Comparison of ENCODE assay signal across 20 cellular contexts in the genomic region with DNA sequence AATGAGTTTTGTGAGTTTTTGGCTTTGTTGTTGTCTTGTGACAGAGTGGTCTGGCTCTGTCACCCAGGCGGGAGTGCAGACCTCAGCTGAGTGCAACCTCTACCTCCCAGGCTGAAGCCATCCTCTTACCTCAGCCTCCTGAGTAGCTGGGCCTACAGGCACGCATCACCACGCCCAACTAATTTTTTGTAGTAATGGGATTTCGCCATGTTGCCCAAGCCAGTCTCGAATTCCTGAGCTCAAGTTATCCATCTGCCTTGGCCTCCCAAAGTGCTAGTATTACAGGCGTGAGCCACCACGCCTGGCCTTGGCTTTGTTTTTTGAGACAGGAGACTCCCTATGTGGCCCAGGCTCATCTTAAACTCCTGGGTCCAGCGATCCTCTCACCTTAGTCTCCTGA. TPM values are rescaled to one million over a fixed set of nuclear protein-coding genes. Genes with fewer than 3 reads are reported as not detected.
DNase-seq lines count a peak whose midpoint lies in the region; ATAC-seq, FAIRE-seq and TF ChIP-seq lines count a peak whose summit lies in the region.
"Had no signal": no experiment of that assay in that cellular context is flagged by ENCODE, and none has a peak within 500 bp of the region (broad histone marks: within the 10 kb centered on the region; RNA-seq: fewer than 3 reads in every experiment).

No MANE protein-coding gene starts in this region.

- H2AFZ ChIP-seq in HepG2 (ENCODE audit: low read length): no peak overlapping the region
- H2AFZ ChIP-seq: GM23338 had no signal

- no peak overlapping the region for H3K9ac ChIP-seq in HepG2 (ENCODE audit: insufficient read depth, low read depth, low read length)
- H3K9ac ChIP-seq: KMS-11 had no signal

- TF ChIP-seq EP300 in HepG2 (IDR thresholded peaks at IDR 0.05; ENCODE audit: low read depth in 2 of 2, low read length in 2 of 2) (no peak), HepG2 (CRISPR knock-in tag; IDR thresholded peaks at IDR 0.05; ENCODE audit: borderline replicate concordance) (no peak)

- no peaks in the 10 kb centered on the region for H3K4me1 Mint-ChIP-seq in WTC11
- H3K4me1 Mint-ChIP-seq: GM23338 had no signal

- FAIRE-seq in HepG2 (lab: Jason Lieb, UNC): no peak
- FAIRE-seq: D721Med, G401.6, GM12892, GM18507 had no signal

- H3K27me3 ChIP-seq in HepG2 (ENCODE audit: control insufficient read depth in 1 of 2, insufficient read depth in 2 of 2, low read length in 2 of 2): no peaks in the 10 kb centered on the region
- no peaks in the 10 kb centered on the region for H3K27me3 ChIP-seq in right lobe of liver
- no peaks in the 10 kb centered on the region for H3K27me3 ChIP-seq in neutrophil
- H3K27me3 ChIP-seq: BE2C had no signal

- H3K27ac Mint-ChIP-seq in WTC11: peak overlapping the region; percentile 24; the same call in 1 of the 2 replicates
- H3K27ac Mint-ChIP-seq: CD4-positive, CD25-positive, alpha-beta regulatory T cell; GM23338 had no signal

- peak; percentile 17; the same call in 1 of the 3 replicates for ATAC-seq in HepG2
- no peak for ATAC-seq in right lobe of liver
- no peak for ATAC-seq in WTC11
- ATAC-seq: GM23338 had no signal

- H3K27me3 Mint-ChIP-seq in WTC11 (ENCODE audit: low read depth): no peaks in the 10 kb centered on the region
- H3K27me3 Mint-ChIP-seq: CD4-positive, CD25-positive, alpha-beta regulatory T cell; CD8-positive, alpha-beta memory T cell had no signal

- no peak for TF ChIP-seq RAD21 in HepG2 (CRISPR knock-in tag; IDR thresholded peaks at IDR 0.05)

- CTCF ChIA-PET in HepG2 (lab: Yijun Ruan, JAX; ENCODE audit: low intra/inter-chr PET ratio, low total read pairs) (no interaction called here), WTC11 (lab: Charles Lee) (interaction anchor here (0.6 kb wide), 1 partner anchor 12 kb away, joined by 5 read pairs; no protein-coding TSS in a partner anchor)

- no peak overlapping the region for H3K4me3 Mint-ChIP-seq in WTC11
- H3K4me3 Mint-ChIP-seq: CD4-positive, CD25-positive, alpha-beta regulatory T cell; CD8-positive, alpha-beta memory T cell; GM23338 had no signal

- H3K9me3 Mint-ChIP-seq in WTC11: no peaks in the 10 kb centered on the region
- H3K9me3 Mint-ChIP-seq: CD4-positive, CD25-positive, alpha-beta regulatory T cell; CD8-positive, alpha-beta memory T cell; GM23338 had no signal

- H3K36me3 Mint-ChIP-seq in WTC11: peaks cover 11% of the 10 kb centered on the region

- H3K36me3 ChIP-seq in HepG2 (replicated peaks in 1 of 2; ENCODE audit: control insufficient read depth in 1 of 2, insufficient read depth in 2 of 2, low read length in 2 of 2) (peaks cover 11 to 20% of the 10 kb centered on the region in 2 experiments; a peak in 4 of 5 replicates), right lobe of liver (peaks cover 0 to 10% (median 8%) of the 10 kb centered on the region in 4 donors), neutrophil (peaks cover 37% of the 10 kb centered on the region)
- H3K36me3 ChIP-seq: BE2C had no signal

- POLR2A ChIA-PET in HepG2 (lab: Yijun Ruan, JAX) (interaction anchor here (1.5 kb wide), 2 partner anchors 13 to 69 kb away, joined by 3 to 4 read pairs; no protein-coding TSS in a partner anchor), WTC11 (lab: Charles Lee) (no interaction called here)

- TF ChIP-seq CTCF in HepG2 (CRISPR knock-in tag; IDR thresholded peaks at IDR 0.05) (no peak), right lobe of liver (IDR thresholded peaks at IDR 0.05) (no peak), WTC11 (IDR thresholded peaks at IDR 0.05) (no peak), neutrophil (IDR thresholded peaks at IDR 0.05) (no peak)

- H3K4me3 ChIP-seq in HepG2 (replicated peaks in 1 of 3; ENCODE audit: insufficient read depth in 1 of 3, low read depth in 2 of 3, low read length in 3 of 3) (no peak overlapping the region), right lobe of liver (no peak overlapping the region), neutrophil (ENCODE audit: low read depth in 1 of 2, low read length in 1 of 2) (no peak overlapping the region)
- H3K4me3 ChIP-seq: GM23338 had no signal

- peaks cover 58% of the 10 kb centered on the region for H3K79me2 ChIP-seq in HepG2 (ENCODE audit: insufficient read depth, low read length)

- intact Hi-C loops in HepG2 (cut with micrococcal nuclease; ENCODE audit: unreplicated experiment): no loop called here
- intact Hi-C loops in right lobe of liver (cut with DNase I): loop anchor here in 1 of 2 donors (10.0 kb wide), 1 partner anchor 76 kb away; no protein-coding TSS in a partner anchor

- no peaks in the 10 kb centered on the region for H3K9me3 ChIP-seq in HepG2 (ENCODE audit: low read length)
- H3K9me3 ChIP-seq in right lobe of liver: no peaks in the 10 kb centered on the region
- no peaks in the 10 kb centered on the region for H3K9me3 ChIP-seq in neutrophil
- H3K9me3 ChIP-seq: BE2C had no signal

- no TSS peak for BruUV-seq in HepG2 (replicated peaks; lab: Mats Ljungman, UMichigan)

- H3K4me1 ChIP-seq in HepG2 (ENCODE audit: insufficient read depth, low read length) (peaks cover 9% of the 10 kb centered on the region), right lobe of liver (peaks cover 0 to 15% (median 3%) of the 10 kb centered on the region in 4 donors), neutrophil (ENCODE audit: control insufficient read depth in 1 of 2, insufficient read depth in 1 of 2, low read depth in 1 of 2, low read length in 1 of 2) (no peaks in the 10 kb centered on the region)
- H3K4me1 ChIP-seq: BE2C had no signal

- TF ChIP-seq POLR2A in HepG2 (IDR thresholded peaks at IDR 0.05; ENCODE audit: insufficient read depth in 1 of 2, low read depth in 2 of 2, low read length in 2 of 2) (no peak), right lobe of liver (IDR thresholded peaks at IDR 0.05) (no peak)

- 95% methylated on average over 8 of the region's 8 CpGs for WGBS in HepG2 (ENCODE audit: low lambda C conversion rate)
- WGBS in right lobe of liver (ENCODE audit: insufficient coverage, low coverage, low lambda C conversion rate, missing lambda C conversion rate): 94% methylated on average over 6 of the region's 8 CpGs

- in situ Hi-C loops in HepG2 (cut with HindIII; ENCODE audit: extremely low pct_ligation_motif_present, low pct_unique_long_range_greater_than_20kb): no loop called here

- peaks cover 4% of the 10 kb centered on the region; the same call in 1 of the 2 replicates for H4K20me1 ChIP-seq in HepG2 (ENCODE audit: insufficient read depth, low read length)

- DNase-seq in HepG2 (ENCODE audit: low spot score): no peak
- DNase-seq in right lobe of liver: no peak
- DNase-seq in WTC11 (ENCODE audit: low spot score): no peak
- no peak for DNase-seq in NCI-H2029 (lab: John Stamatoyannopoulos, UW)
- DNase-seq in NCI-H345 treated with DMSO at 0.1 percent for 48 hours (lab: John Stamatoyannopoulos, UW; ENCODE audit: unreplicated experiment): no peak
- no peak for DNase-seq in NCI-H1436 (lab: John Stamatoyannopoulos, UW)
- DNase-seq: BE2C; C1 segment of cervical spinal cord; CD4-positive, CD25-positive, alpha-beta regulatory T cell; CD8-positive, alpha-beta memory T cell; COR-L47; H7 had no signal

- H3K27ac ChIP-seq in HepG2 (ENCODE audit: extremely low read length, insufficient read depth, low read length) (no peak overlapping the region), right lobe of liver (no peak overlapping the region), neutrophil (peak overlapping the region; percentile 7)
- H3K27ac ChIP-seq: 22Rv1, KMS-11 had no signal

- no peak overlapping the region for H3K4me2 ChIP-seq in HepG2 (ENCODE audit: low read depth, low read length)
- H3K4me2 ChIP-seq: GM23338, KMS-11 had no signal

RNA-seq across cellular contexts. Expression of gene CRK, which starts 15.1 kb away (rescaled TPM):
- 54.2 and 66.2 TPM in 2 replicates for total RNA-seq in HepG2 (2016; rRNA removed; fragmentation: Illumina TruSeq; extraction: Trizol)
- 6.4 and 7.7 TPM in 2 replicates for total RNA-seq in HepG2 (2016; cell fraction: cytosol; rRNA removed; fragmentation: Illumina TruSeq; extraction: Trizol; ENCODE audit: low read depth)
- 55.2 and 65.5 TPM in 2 replicates for total RNA-seq in HepG2 (2016; cell fraction: insoluble cytoplasmic fraction; rRNA removed; fragmentation: Illumina TruSeq; extraction: Trizol)
- total RNA-seq in HepG2 (2016; cell fraction: membrane; rRNA removed; fragmentation: Illumina TruSeq; extraction: Trizol): 35.0 and 35.8 TPM in 2 replicates
- 21.6 and 23.7 TPM in 2 replicates for total RNA-seq in HepG2 (2016; cell fraction: nucleus; rRNA removed; fragmentation: Illumina TruSeq; extraction: Trizol)
- 42.3 and 47.4 TPM in 2 replicates for polyA plus RNA-seq in HepG2 (2011; rRNA removed)
- 32.4 and 45.6 TPM in 2 replicates for polyA plus RNA-seq in HepG2 (2011; cell fraction: cytosol; rRNA removed)
- 7.9 and 11.0 TPM in 2 replicates for polyA plus RNA-seq in HepG2 (2011; cell fraction: nucleus; rRNA removed)
- polyA plus RNA-seq in HepG2 (2012): 27.3 and 28.9 TPM in 2 replicates
- 3.5 and 3.6 TPM in 2 replicates for polyA plus RNA-seq in HepG2 (2016; cell fraction: cytosol; fragmentation: Illumina TruSeq; extraction: Trizol; ENCODE audit: low read depth)
- 56.6 and 59.0 TPM in 2 replicates for polyA plus RNA-seq in HepG2 (2016; cell fraction: insoluble cytoplasmic fraction; fragmentation: Illumina TruSeq; extraction: Trizol; ENCODE audit: low read depth)
- polyA plus RNA-seq in HepG2 (2016; cell fraction: membrane; fragmentation: Illumina TruSeq; extraction: Trizol; ENCODE audit: low read depth): 19.4 and 19.8 TPM in 2 replicates
- 30.2 and 30.5 TPM in 2 replicates for polyA plus RNA-seq in HepG2 (2016; cell fraction: nucleus; fragmentation: Illumina TruSeq; extraction: Trizol; ENCODE audit: insufficient read depth, low read depth)
- 31.9 and 49.0 TPM in 2 replicates for polyA minus RNA-seq in HepG2 (2011; rRNA and poly(A)+ RNA removed; ENCODE audit: low replicate concordance)
- polyA minus RNA-seq in HepG2 (2011; cell fraction: cytosol; rRNA and poly(A)+ RNA removed): 31.0 and 34.3 TPM in 2 replicates
- 13.8 and 19.4 TPM in 2 replicates for polyA minus RNA-seq in HepG2 (2011; cell fraction: nucleus; rRNA and poly(A)+ RNA removed)
- total RNA-seq in right lobe of liver: 10 to 100 TPM; 33.9 to 58.6 (median 47.6) TPM
- total RNA-seq in WTC11 (2021): 43.6 to 45.2 TPM (median 43.7 TPM) in 3 replicates

RNA-seq across cellular contexts. Expression of gene YWHAE, which starts 40.9 kb away (rescaled TPM):
- total RNA-seq in HepG2 (2016; rRNA removed; fragmentation: Illumina TruSeq; extraction: Trizol) (256 and 504 TPM in 2 replicates), right lobe of liver (100 to 1,000 TPM; 167 to 446 (median 217) TPM), WTC11 (2021) (1,033 to 1,180 TPM (median 1,148 TPM) in 3 replicates)
- total RNA-seq in HepG2 (2016; cell fraction: cytosol; rRNA removed; fragmentation: Illumina TruSeq; extraction: Trizol; ENCODE audit: low read depth): 47.1 and 52.6 TPM in 2 replicates
- 277 and 538 TPM in 2 replicates for total RNA-seq in HepG2 (2016; cell fraction: insoluble cytoplasmic fraction; rRNA removed; fragmentation: Illumina TruSeq; extraction: Trizol)
- total RNA-seq in HepG2 (2016; cell fraction: membrane; rRNA removed; fragmentation: Illumina TruSeq; extraction: Trizol): 139 and 150 TPM in 2 replicates
- total RNA-seq in HepG2 (2016; cell fraction: nucleus; rRNA removed; fragmentation: Illumina TruSeq; extraction: Trizol): 149 and 165 TPM in 2 replicates
- polyA plus RNA-seq in HepG2 (2011; rRNA removed): 249 and 335 TPM in 2 replicates
- polyA plus RNA-seq in HepG2 (2011; cell fraction: cytosol; rRNA removed): 317 and 360 TPM in 2 replicates
- polyA plus RNA-seq in HepG2 (2011; cell fraction: nucleus; rRNA removed): 61.1 and 72.7 TPM in 2 replicates
- polyA plus RNA-seq in HepG2 (2012): 349 and 597 TPM in 2 replicates
- polyA plus RNA-seq in HepG2 (2016; cell fraction: cytosol; fragmentation: Illumina TruSeq; extraction: Trizol; ENCODE audit: low read depth): 53.7 and 53.8 TPM in 2 replicates
- polyA plus RNA-seq in HepG2 (2016; cell fraction: insoluble cytoplasmic fraction; fragmentation: Illumina TruSeq; extraction: Trizol; ENCODE audit: low read depth): 882 and 909 TPM in 2 replicates
- 149 and 156 TPM in 2 replicates for polyA plus RNA-seq in HepG2 (2016; cell fraction: membrane; fragmentation: Illumina TruSeq; extraction: Trizol; ENCODE audit: low read depth)
- 279 and 293 TPM in 2 replicates for polyA plus RNA-seq in HepG2 (2016; cell fraction: nucleus; fragmentation: Illumina TruSeq; extraction: Trizol; ENCODE audit: insufficient read depth, low read depth)
- polyA minus RNA-seq in HepG2 (2011; rRNA and poly(A)+ RNA removed; ENCODE audit: low replicate concordance): 266 and 357 TPM in 2 replicates
- polyA minus RNA-seq in HepG2 (2011; cell fraction: cytosol; rRNA and poly(A)+ RNA removed): 327 and 341 TPM in 2 replicates
- 88.1 and 126 TPM in 2 replicates for polyA minus RNA-seq in HepG2 (2011; cell fraction: nucleus; rRNA and poly(A)+ RNA removed)

RNA-seq across cellular contexts. Expression of gene MYO1C, which starts 51.6 kb away (rescaled TPM):
- 22.7 and 27.9 TPM in 2 replicates for total RNA-seq in HepG2 (2016; rRNA removed; fragmentation: Illumina TruSeq; extraction: Trizol)
- 4.3 and 4.7 TPM in 2 replicates for total RNA-seq in HepG2 (2016; cell fraction: cytosol; rRNA removed; fragmentation: Illumina TruSeq; extraction: Trizol; ENCODE audit: low read depth)
- 22.1 and 22.8 TPM in 2 replicates for total RNA-seq in HepG2 (2016; cell fraction: insoluble cytoplasmic fraction; rRNA removed; fragmentation: Illumina TruSeq; extraction: Trizol)
- total RNA-seq in HepG2 (2016; cell fraction: membrane; rRNA removed; fragmentation: Illumina TruSeq; extraction: Trizol): 12.6 and 13.8 TPM in 2 replicates
- 16.9 TPM in 2 replicates for total RNA-seq in HepG2 (2016; cell fraction: nucleus; rRNA removed; fragmentation: Illumina TruSeq; extraction: Trizol)
- 40.8 and 59.8 TPM in 2 replicates for polyA plus RNA-seq in HepG2 (2011; rRNA removed)
- polyA plus RNA-seq in HepG2 (2011; cell fraction: cytosol; rRNA removed): 29.8 and 37.1 TPM in 2 replicates
- 69.2 and 76.6 TPM in 2 replicates for polyA plus RNA-seq in HepG2 (2011; cell fraction: nucleus; rRNA removed)
- polyA plus RNA-seq in HepG2 (2012): 26.4 and 32.7 TPM in 2 replicates
- polyA plus RNA-seq in HepG2 (2016; cell fraction: cytosol; fragmentation: Illumina TruSeq; extraction: Trizol; ENCODE audit: low read depth): 3.1 and 3.2 TPM in 2 replicates
- polyA plus RNA-seq in HepG2 (2016; cell fraction: insoluble cytoplasmic fraction; fragmentation: Illumina TruSeq; extraction: Trizol; ENCODE audit: low read depth): 24.4 and 30.4 TPM in 2 replicates
- polyA plus RNA-seq in HepG2 (2016; cell fraction: membrane; fragmentation: Illumina TruSeq; extraction: Trizol; ENCODE audit: low read depth): 10.0 and 10.4 TPM in 2 replicates
- polyA plus RNA-seq in HepG2 (2016; cell fraction: nucleus; fragmentation: Illumina TruSeq; extraction: Trizol; ENCODE audit: insufficient read depth, low read depth): 33.4 and 38.4 TPM in 2 replicates
- 118 and 247 TPM in 2 replicates for polyA minus RNA-seq in HepG2 (2011; rRNA and poly(A)+ RNA removed; ENCODE audit: low replicate concordance)
- polyA minus RNA-seq in HepG2 (2011; cell fraction: cytosol; rRNA and poly(A)+ RNA removed): 37.2 and 50.5 TPM in 2 replicates
- 49.2 and 53.7 TPM in 2 replicates for polyA minus RNA-seq in HepG2 (2011; cell fraction: nucleus; rRNA and poly(A)+ RNA removed)
- total RNA-seq in right lobe of liver: 10 to 100 TPM; 56.6 to 94.7 (median 68.3) TPM
- 73.6 to 83.2 TPM (median 80.3 TPM) in 3 replicates for total RNA-seq in WTC11 (2021)
